21 cellular contexts compared by ENCODE assay signal in the genomic region with DNA sequence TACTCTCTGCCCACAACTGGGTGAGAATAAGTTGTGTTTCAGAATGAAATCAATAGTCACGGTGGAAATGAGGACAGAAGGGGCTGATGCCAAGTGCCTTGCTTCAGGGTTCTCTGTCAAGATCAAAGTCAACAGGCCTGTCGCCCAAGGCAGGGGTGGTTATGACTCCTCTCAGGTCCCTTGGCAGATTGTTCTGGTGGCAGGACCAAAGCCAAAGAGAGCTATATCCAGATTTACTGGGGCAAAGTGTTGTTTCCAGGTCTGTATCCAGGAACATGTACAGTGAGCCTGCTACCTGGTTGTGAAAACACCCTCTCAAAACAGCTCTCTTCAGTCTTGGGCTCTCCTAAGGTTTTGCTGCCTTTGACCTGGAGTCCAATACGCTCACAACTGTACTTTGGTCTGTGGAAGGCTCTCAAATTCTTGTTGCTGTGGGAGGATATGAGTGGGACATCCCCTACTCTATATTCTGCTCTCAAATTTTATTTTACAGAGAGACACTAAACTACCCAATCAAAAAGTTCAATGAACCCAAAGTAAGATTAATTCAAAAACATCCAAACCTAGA.
"Had no signal": no experiment of that assay in that cellular context is flagged by ENCODE, and none has a peak within 500 bp of the region (broad histone marks: within the 10 kb centered on the region; RNA-seq: fewer than 3 reads in every experiment).

No MANE protein-coding gene starts in this region.

- H3K27ac ChIP-seq: dorsolateral prefrontal cortex, neutrophil, parathyroid adenoma, sigmoid colon, stomach, tibial artery had no signal

- H3K4me3 ChIP-seq: dorsolateral prefrontal cortex, sigmoid colon, stomach, tibial artery had no signal

- DNase-seq: dorsolateral prefrontal cortex; effector CD4-positive, alpha-beta T cell; hypothalamus; immature natural killer cell; islet precursor cell; kidney glomerular epithelial cell; left colon; mammary epithelial cell; naive thymus-derived CD8-positive, alpha-beta T cell; sigmoid colon; stimulated activated CD4-positive, alpha-beta T cell treated with anti-CD3 and anti-CD28 coated beads, Interleukin-2, amount 100 ng/mL, for 24 hours; stimulated activated CD4-positive, alpha-beta T cell treated with anti-CD3 and anti-CD28 coated beads, Interleukin-4, amount 100 ng/mL, for 24 hours; stimulated activated naive CD4-positive, alpha-beta T cell treated with Interleukin-2 at 50 U/mL for 16 hours; stomach; tibial artery had no signal

- ATAC-seq: left colon; naive thymus-derived CD8-positive, alpha-beta T cell; stimulated activated effector memory CD8-positive, alpha-beta T cell treated with anti-CD3 and anti-CD28 coated beads, Interleukin-12 subunit alpha, Interleukin-12 subunit beta, amount 100 ng/mL, for 72 hours had no signal

- H3K9ac ChIP-seq: parathyroid adenoma had no signal

- H3K9me3 ChIP-seq: neutrophil had no signal

- H3K36me3 ChIP-seq: neutrophil, sigmoid colon, stomach, tibial artery had no signal

- H3K79me2 ChIP-seq: parathyroid adenoma had no signal

- H2AFZ ChIP-seq: parathyroid adenoma had no signal

- H3K27me3 ChIP-seq: neutrophil, sigmoid colon, tibial artery had no signal

- FAIRE-seq: colon, frontal cortex, urothelium cell line had no signal

- H3K4me1 ChIP-seq: parathyroid adenoma, tibial artery had no signal
